ENCODE assay signal across 4 cellular contexts in the genomic region with DNA sequence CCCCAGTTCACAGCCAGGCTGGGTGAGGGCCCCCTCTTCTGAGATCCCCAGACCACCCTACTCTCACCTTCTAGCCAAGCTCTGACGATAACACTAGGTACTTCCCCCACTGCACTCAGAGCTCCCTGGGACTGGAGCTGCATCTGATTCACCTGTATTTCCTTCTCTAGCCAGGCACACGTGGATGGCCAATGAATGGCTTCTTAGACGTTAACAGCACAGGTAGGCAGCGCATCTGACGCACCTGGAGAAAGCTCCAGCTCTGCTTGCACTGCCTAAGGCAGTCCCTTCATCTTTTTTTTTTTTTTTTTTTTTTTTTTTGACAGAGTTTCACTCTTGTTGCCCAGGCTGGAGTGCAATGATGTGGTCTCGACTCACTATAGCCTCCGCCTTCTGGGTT. TPM values are rescaled to one million over a fixed set of nuclear protein-coding genes. Genes with fewer than 3 reads are reported as not detected.
"Had no signal": no experiment of that assay in that cellular context is flagged by ENCODE, and none has a peak within 500 bp of the region (broad histone marks: within the 10 kb centered on the region; RNA-seq: fewer than 3 reads in every experiment).

No MANE protein-coding gene starts in this region.

- DNase-seq: H9, HCEC 1CT, IMR-90 had no signal

- ATAC-seq: K562 had no signal

RNA-seq across cellular contexts. Expression of gene GALNT14, which starts 48.1 kb away (rescaled TPM):
- total RNA-seq: K562 had no signal
